Comparison of ENCODE assay signal across 8 cellular contexts in the genomic region with DNA sequence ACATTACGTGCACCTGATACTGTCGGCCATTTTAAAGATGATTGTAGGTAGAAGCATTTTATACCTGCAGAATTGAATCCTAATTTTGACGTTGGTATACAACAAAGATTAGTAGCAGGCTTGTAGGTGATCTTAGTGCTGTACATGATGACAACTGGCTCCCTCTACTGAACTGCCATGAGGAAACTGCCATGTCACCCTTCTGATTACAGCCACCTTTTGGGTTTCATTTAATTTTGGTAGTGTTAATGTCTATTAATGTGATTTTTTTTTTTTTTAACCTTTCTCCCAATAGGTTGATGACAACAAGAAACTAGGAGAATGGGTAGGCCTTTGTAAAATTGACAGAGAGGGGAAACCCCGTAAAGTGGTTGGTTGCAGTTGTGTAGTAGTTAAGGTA. TPM values are rescaled to one million over a fixed set of nuclear protein-coding genes. Genes with fewer than 3 reads are reported as not detected.
DNase-seq lines count a peak whose midpoint lies in the region; ATAC-seq and TF ChIP-seq lines count a peak whose summit lies in the region.

No MANE protein-coding gene starts in this region.

- H3K4me1 Mint-ChIP-seq in brain (peaks cover 72% of the 10 kb centered on the region), nephron (peaks cover 56% of the 10 kb centered on the region)

- ATAC-seq in DND-41 (ENCODE audit: insufficient read depth, low read depth), result no peak

- H3K9ac ChIP-seq in DND-41 (ENCODE audit: low read depth, low read length), result no peak overlapping the region

- H3K4me3 ChIP-seq in DND-41 (ENCODE audit: low read depth in 1 of 2, low read length in 2 of 2) (peak overlapping the region in 1 of 2 experiments; percentile 87; a peak in 2 of 4 replicates), LNCaP clone FGC (ENCODE audit: low read depth, low read length) (peak overlapping the region; percentile 87)

- H3K4me3 Mint-ChIP-seq in brain (peak overlapping the region; percentile 96 to 100 (median 99)), nephron (peak overlapping the region; percentile 98 to 99 (median 98))

- peak overlapping the region; percentile 77 for H3K4me2 ChIP-seq in DND-41 (ENCODE audit: insufficient read depth, low read length)

- no peak for DNase-seq in DND-41
- no peak for DNase-seq in LNCaP clone FGC (ENCODE audit: low read depth)
- no peak for DNase-seq in putamen (ENCODE audit: low spot score)
- no peak for DNase-seq in stimulated activated CD4-positive, alpha-beta T cell treated with anti-CD3 and anti-CD28 coated beads, Interleukin-1b, Interleukin-23, amount 100 ng/mL, for 48 hours
- no peak for DNase-seq in ecto neural progenitor cell (ENCODE audit: low spot score)
- DNase-seq in activated CD4-positive, CD25-positive, alpha-beta regulatory T cell treated with anti-CD3 and anti-CD28 coated beads, Interleukin-2, amount 50 U/mL, for 72 hours, result no peak

- no peaks in the 10 kb centered on the region for H3K9me3 ChIP-seq in DND-41 (ENCODE audit: insufficient read depth, low read length, severe bottlenecking)

- H3K4me1 ChIP-seq in DND-41 (ENCODE audit: insufficient read depth, low read length), result peaks cover 28% of the 10 kb centered on the region

- H3K36me3 ChIP-seq in DND-41 (ENCODE audit: insufficient read depth, low read length), result peaks cover 40% of the 10 kb centered on the region

- H3K9me3 Mint-ChIP-seq in brain (peaks cover 0 to 3% (median 0%) of the 10 kb centered on the region in 5 experiments), nephron (no peaks in the 10 kb centered on the region)

- H3K27ac Mint-ChIP-seq in brain (peak overlapping the region in 4 of 5 experiments; percentile 28 to 100 (median 99)), nephron (peak overlapping the region in 1 of 3 experiments; percentile 24)

- peaks cover 36% of the 10 kb centered on the region for H4K20me1 ChIP-seq in DND-41 (ENCODE audit: insufficient read depth, low read length)

- TF ChIP-seq CTCF in DND-41 (IDR thresholded peaks at IDR 0.05; ENCODE audit: borderline replicate concordance, extremely low read depth, low read length, poor library complexity, severe bottlenecking) (no peak), LNCaP clone FGC (IDR thresholded peaks at IDR 0.05; ENCODE audit: control insufficient read depth, extremely low read depth, insufficient read depth) (0 out of 2 replicates have a peak, but pooled peaks have one; percentile 13), brain (conservative IDR thresholded peaks at IDR 0.05) (no peak), nephron (IDR thresholded peaks at IDR 0.05; ENCODE audit: unreplicated experiment in 3 of 3) (no peak)

- peaks cover 63% of the 10 kb centered on the region for H3K36me3 Mint-ChIP-seq in brain
- peaks cover 61% of the 10 kb centered on the region for H3K36me3 Mint-ChIP-seq in nephron (ENCODE audit: low read depth)

- peaks cover 26% of the 10 kb centered on the region for H3K79me2 ChIP-seq in DND-41 (ENCODE audit: insufficient read depth, low read length)

- H3K27ac ChIP-seq in DND-41 (ENCODE audit: low read length), result no peak overlapping the region

- H2AFZ ChIP-seq in DND-41 (ENCODE audit: low read depth, low read length), result no peak overlapping the region

- H3K27me3 Mint-ChIP-seq in brain (peaks cover 16% of the 10 kb centered on the region), nephron (ENCODE audit: low read depth) (no peaks in the 10 kb centered on the region)

- no peaks in the 10 kb centered on the region for H3K27me3 ChIP-seq in DND-41 (ENCODE audit: insufficient read depth, low read length, poor library complexity)

RNA-seq across cellular contexts. Expression of a gene that starts 2.3 kb away (rescaled TPM):
- 1,772 TPM for polyA plus RNA-seq in brain (ENCODE audit: insufficient read depth, low read depth, low replicate concordance)

RNA-seq across cellular contexts. Expression of a gene that starts 18.2 kb away (rescaled TPM):
- polyA plus RNA-seq in brain (ENCODE audit: insufficient read depth, low read depth, low replicate concordance), result 14.5 TPM

RNA-seq across cellular contexts. Expression of a gene that starts 59.0 kb away (rescaled TPM):
- polyA plus RNA-seq in brain (ENCODE audit: insufficient read depth, low read depth, low replicate concordance), result 0.36 TPM
